35 cellular contexts compared by ENCODE assay signal in the genomic region with DNA sequence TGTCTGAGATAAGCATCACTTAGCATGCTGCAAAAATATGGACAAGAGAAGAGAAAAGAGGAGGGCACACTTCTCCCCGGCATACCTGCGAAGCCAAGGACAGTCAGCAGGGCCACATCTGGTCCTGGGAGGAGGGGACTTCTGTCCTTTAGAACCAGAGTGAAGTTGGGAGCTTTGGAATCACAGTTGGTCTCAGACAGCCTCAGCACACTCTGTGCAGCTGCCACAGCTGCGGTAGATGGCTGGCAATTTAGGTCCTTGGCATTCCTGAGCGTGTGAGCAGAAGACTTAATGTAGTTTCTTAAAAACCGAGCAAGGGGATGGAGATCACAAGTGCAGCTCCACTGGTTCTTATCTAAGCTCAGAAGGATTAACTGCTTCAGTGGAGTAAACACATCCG. TPM values are rescaled to one million over a fixed set of nuclear protein-coding genes. Genes with fewer than 3 reads are reported as not detected.
"Had no signal": no experiment of that assay in that cellular context is flagged by ENCODE, and none has a peak within 500 bp of the region (broad histone marks: within the 10 kb centered on the region; RNA-seq: fewer than 3 reads in every experiment).

No MANE protein-coding gene starts in this region.

- H3K27ac Mint-ChIP-seq: natural killer cell treated with Interleukin-12 subunit alpha and Interleukin-12 subunit beta and Interleukin-15 and Interleukin-18, amount 100 ng/mL, for 72 hours; stimulated activated memory B cell treated with anti-CD40 and anti-IgM and Interleukin-4, amounts not matched to agents 10 μg/mL and 1 μg/mL and 100 μg/mL, for 72 hours had no signal

- H3K27me3 ChIP-seq: heart right ventricle, hepatocyte, neutrophil, sigmoid colon, stomach, suprapubic skin, tibial artery, uterus had no signal

- H3K4me2 ChIP-seq: hepatocyte, smooth muscle cell had no signal

- H3K9me3 ChIP-seq: heart right ventricle, lower lobe of right lung, neutrophil, psoas muscle, sigmoid colon, stomach, suprapubic skin, thoracic aorta, tibial artery, uterus had no signal

- H2AFZ ChIP-seq: hepatocyte, parathyroid adenoma had no signal

- H3K27ac ChIP-seq: heart right ventricle, hepatocyte, lower lobe of right lung, neutrophil, parathyroid adenoma, psoas muscle, sigmoid colon, stomach, suprapubic skin, thoracic aorta, tibial artery, uterus had no signal

- H3K9ac ChIP-seq: parathyroid adenoma had no signal

- H3K4me3 Mint-ChIP-seq: naive thymus-derived CD4-positive, alpha-beta T cell; natural killer cell treated with Interleukin-12 subunit alpha and Interleukin-12 subunit beta and Interleukin-15 and Interleukin-18, amount 100 ng/mL, for 72 hours; stimulated activated memory B cell treated with anti-CD40 and anti-IgM and Interleukin-4, amounts not matched to agents 10 μg/mL and 1 μg/mL and 100 μg/mL, for 72 hours had no signal

- DNase-seq: heart right ventricle; islet precursor cell; lower lobe of right lung; mammary epithelial cell; mesenchymal stem cell; naive thymus-derived CD4-positive, alpha-beta T cell; occipital lobe; psoas muscle; right cardiac atrium; sigmoid colon; stimulated activated CD4-positive, alpha-beta T cell treated with anti-CD3 and anti-CD28 coated beads, Interleukin-1b, Interleukin-23, amount 100 ng/mL, for 48 hours; stimulated activated CD4-positive, alpha-beta T cell treated with anti-CD3 and anti-CD28 coated beads, Interleukin-2, amount 100 ng/mL, for 48 hours; stimulated activated CD4-positive, alpha-beta T cell treated with anti-CD3 and anti-CD28 coated beads, Interleukin-4, amount 100 ng/mL, for 4 hours; stimulated activated CD8-positive, alpha-beta memory T cell treated with anti-CD3 and anti-CD28 coated beads, Interleukin-4, amount 100 ng/mL, for 48 hours; stimulated activated naive CD8-positive, alpha-beta T cell treated with anti-CD3 and anti-CD28 coated beads, Interleukin-15, Interleukin-2, amounts not matched to agents 100 U/mL and 50 U/mL, for 24 hours; stomach; tibial artery; trophoblast cell; uterus had no signal

- H3K4me3 ChIP-seq: heart right ventricle, hepatocyte, lower lobe of right lung, psoas muscle, sigmoid colon, smooth muscle cell, stomach, suprapubic skin, thoracic aorta, tibial artery, uterus had no signal

- H3K36me3 Mint-ChIP-seq: naive thymus-derived CD4-positive, alpha-beta T cell; natural killer cell treated with Interleukin-12 subunit alpha and Interleukin-12 subunit beta and Interleukin-15 and Interleukin-18, amount 100 ng/mL, for 72 hours; stimulated activated memory B cell treated with anti-CD40 and anti-IgM and Interleukin-4, amounts not matched to agents 10 μg/mL and 1 μg/mL and 100 μg/mL, for 72 hours had no signal

- H3K4me1 Mint-ChIP-seq: naive thymus-derived CD4-positive, alpha-beta T cell; stimulated activated memory B cell treated with anti-CD40 and anti-IgM and Interleukin-4, amounts not matched to agents 10 μg/mL and 1 μg/mL and 100 μg/mL, for 72 hours had no signal

- H3K9me3 Mint-ChIP-seq: naive thymus-derived CD4-positive, alpha-beta T cell; stimulated activated memory B cell treated with anti-CD40 and anti-IgM and Interleukin-4, amounts not matched to agents 10 μg/mL and 1 μg/mL and 100 μg/mL, for 72 hours had no signal

- H3K36me3 ChIP-seq: heart right ventricle, lower lobe of right lung, neutrophil, sigmoid colon, stomach, suprapubic skin, thoracic aorta, tibial artery, uterus had no signal

- H3K4me1 ChIP-seq: lower lobe of right lung, parathyroid adenoma, psoas muscle, sigmoid colon, stomach, suprapubic skin had no signal

- ATAC-seq: left lobe of liver; lower lobe of right lung; naive thymus-derived CD4-positive, alpha-beta T cell; natural killer cell treated with Interleukin-12 subunit alpha and Interleukin-12 subunit beta and Interleukin-15 and Interleukin-18, amount 100 ng/mL, for 72 hours; psoas muscle; right cardiac atrium; stimulated activated naive CD8-positive, alpha-beta T cell treated with anti-CD3 and anti-CD28 coated beads, Interleukin-15, Interleukin-2, amounts not matched to agents 100 U/mL and 50 U/mL, for 24 hours had no signal

RNA-seq across cellular contexts. Expression of a gene that starts 32.3 kb away (rescaled TPM):
- total RNA-seq: heart right ventricle; hepatocyte; kidney epithelial cell; left lobe of liver; liver; lower lobe of right lung; mammary epithelial cell; naive thymus-derived CD4-positive, alpha-beta T cell; natural killer cell treated with Interleukin-12 subunit alpha and Interleukin-12 subunit beta and Interleukin-15 and Interleukin-18, amount 100 ng/mL, for 72 hours; occipital lobe; osteocyte; posterior vena cava; psoas muscle; right cardiac atrium; sigmoid colon; skeletal muscle tissue; smooth muscle cell; stomach; suprapubic skin; thoracic aorta; ureter had no signal
- polyA plus RNA-seq: heart right ventricle; hepatocyte; liver; mammary epithelial cell; naive thymus-derived CD4-positive, alpha-beta T cell; neural cell; psoas muscle; right cardiac atrium; sigmoid colon; smooth muscle cell; stomach had no signal
